In genomic region chr5:57715296-57715695, GRCh38 we compare ENCODE assay signal across 22 cellular contexts.
"Had no signal": no experiment of that assay in that cellular context is flagged by ENCODE, and none has a peak within 500 bp of the region (broad histone marks: within the 10 kb centered on the region; RNA-seq: fewer than 3 reads in every experiment).

No MANE protein-coding gene starts in this region.

- H3K9me3 ChIP-seq: ascending aorta, gastrocnemius medialis, ovary, upper lobe of left lung, vagina had no signal

- DNase-seq: activated CD4-positive, alpha-beta memory T cell treated with anti-CD3 and anti-CD28 coated beads, Interleukin-2, amount 10 ng/mL, durations not matched to agents 7 days and 5 days; activated CD4-positive, alpha-beta T cell treated with anti-CD3 and anti-CD28 coated beads, Interleukin-2, amount 10 ng/mL, durations not matched to agents 24 days and 14 days; activated CD4-positive, CD25-positive, alpha-beta regulatory T cell treated with anti-CD3 and anti-CD28 coated beads, Interleukin-2, amount 50 U/mL, for 72 hours; activated CD8-positive, alpha-beta memory T cell treated with anti-CD3 and anti-CD28 coated beads, Interleukin-2, amount 50 U/mL, for 48 hours; activated gamma-delta T cell; activated naive CD4-positive, alpha-beta T cell treated with anti-CD3 and anti-CD28 coated beads, Interleukin-2, amount 10 ng/mL, durations not matched to agents 7 days and 5 days; activated naive CD8-positive, alpha-beta T cell treated with anti-CD3 and anti-CD28 coated beads, Interleukin-2, amount 10 ng/mL, durations not matched to agents 7 days and 5 days; activated T-cell treated with anti-CD3 and anti-CD28 coated beads, Interleukin-2, amount 50 U/mL, for 24 hours; brain microvascular endothelial cell; caudate nucleus; gastrocnemius medialis; hippocampal formation; kidney; naive B cell; ovary; stimulated activated CD4-positive, alpha-beta T cell treated with anti-CD3 and anti-CD28 coated beads, Interleukin-12 subunit alpha, Interleukin-12 subunit beta, amount 100 ng/mL, for 4 hours; stimulated activated CD4-positive, alpha-beta T cell treated with anti-CD3 and anti-CD28 coated beads, Interleukin-4, amount 100 ng/mL, for 1 hour; T-helper 2 cell; upper lobe of left lung had no signal

- H3K36me3 ChIP-seq: ascending aorta, brain microvascular endothelial cell, gastrocnemius medialis, ovary, upper lobe of left lung, vagina had no signal

- H3K27ac ChIP-seq: ascending aorta, brain microvascular endothelial cell, gastrocnemius medialis, ovary, skin epidermis, upper lobe of left lung, vagina had no signal

- H3K4me1 ChIP-seq: ascending aorta, gastrocnemius medialis, upper lobe of left lung, vagina had no signal

- H3K27me3 ChIP-seq: ascending aorta, brain microvascular endothelial cell, gastrocnemius medialis, ovary, upper lobe of left lung, vagina had no signal

- H3K4me3 ChIP-seq: ascending aorta, gastrocnemius medialis, ovary, skin epidermis, upper lobe of left lung, vagina had no signal
